In the genomic region with DNA sequence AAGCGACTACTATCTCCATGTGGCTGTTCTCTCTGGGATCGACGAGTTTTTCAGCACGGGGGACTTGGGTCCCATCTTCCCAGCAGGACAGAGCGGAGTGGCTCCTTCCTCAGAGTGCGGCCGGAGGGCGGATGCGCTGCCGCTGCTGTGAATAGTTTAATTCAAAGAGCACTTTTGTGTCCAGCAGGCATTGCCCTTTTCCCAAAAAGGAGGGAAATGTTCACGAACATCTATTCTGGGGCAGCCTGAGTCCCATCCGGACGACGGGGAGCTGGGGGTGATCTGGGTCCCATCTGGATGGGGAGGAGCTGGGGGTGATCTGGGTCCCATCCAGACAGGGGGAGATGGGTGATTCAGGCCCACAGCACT, we compare ENCODE assay signal across 14 cellular contexts.
"Had no signal": no experiment of that assay in that cellular context is flagged by ENCODE, and none has a peak within 500 bp of the region (broad histone marks: within the 10 kb centered on the region; RNA-seq: fewer than 3 reads in every experiment).

No MANE protein-coding gene starts in this region.

- H3K4me1 ChIP-seq: breast epithelium, parathyroid adenoma had no signal

- H3K9me3 ChIP-seq: breast epithelium had no signal

- H3K27me3 Mint-ChIP-seq: activated naive CD8-positive, alpha-beta T cell; stimulated activated memory B cell treated with anti-CD40 and anti-IgM and Interleukin-4, amounts not matched to agents 10 μg/mL and 1 μg/mL and 100 μg/mL, for 72 hours had no signal

- H3K4me3 ChIP-seq: breast epithelium had no signal

- H3K36me3 ChIP-seq: breast epithelium had no signal

- DNase-seq: activated CD4-positive, CD25-positive, alpha-beta regulatory T cell; activated gamma-delta T cell; anterior cingulate cortex; immature natural killer cell; mesenchymal stem cell; trophoblast cell had no signal

- H3K27ac Mint-ChIP-seq: immature natural killer cell; stimulated activated memory B cell treated with anti-CD40 and anti-IgM and Interleukin-4, amounts not matched to agents 10 μg/mL and 1 μg/mL and 100 μg/mL, for 72 hours; T-helper 1 cell treated with Interleukin-12 subunit alpha and Interleukin-12 subunit beta and Interleukin-4 antibody, amounts not matched to agents 30 μg/mL and 1 μg/mL, for 36 hours had no signal

- H3K9me3 Mint-ChIP-seq: immature natural killer cell; T-helper 1 cell treated with Interleukin-12 subunit alpha and Interleukin-12 subunit beta and Interleukin-4 antibody, amounts not matched to agents 30 μg/mL and 1 μg/mL, for 36 hours had no signal

- H3K27ac ChIP-seq: breast epithelium, parathyroid adenoma had no signal

- H3K9ac ChIP-seq: parathyroid adenoma had no signal

- H3K4me3 Mint-ChIP-seq: activated naive CD8-positive, alpha-beta T cell; immature natural killer cell; neural crest cell; stimulated activated memory B cell treated with anti-CD40 and anti-IgM and Interleukin-4, amounts not matched to agents 10 μg/mL and 1 μg/mL and 100 μg/mL, for 72 hours; T-helper 1 cell treated with Interleukin-12 subunit alpha and Interleukin-12 subunit beta and Interleukin-4 antibody, amounts not matched to agents 30 μg/mL and 1 μg/mL, for 36 hours had no signal

- ATAC-seq: esophagus mucosa; left colon; stimulated activated memory B cell treated with anti-CD40 and anti-IgM and Interleukin-4, amounts not matched to agents 10 μg/mL and 1 μg/mL and 100 μg/mL, for 72 hours had no signal

- H3K4me1 Mint-ChIP-seq: immature natural killer cell had no signal

- H3K27me3 ChIP-seq: breast epithelium had no signal

- H2AFZ ChIP-seq: parathyroid adenoma had no signal
